Comparison of ENCODE assay signal across 1 cellular context in genomic region chr2:174059178-174059874, GRCh38.
TF ChIP-seq lines count a peak whose summit lies in the region.

No MANE protein-coding gene starts in this region.

TF ChIP-seq in K562, 482 proteins besides CTCF, POLR2A, EP300 and RAD21 (continued from another document and continues in another):
- TF ChIP-seq ZNF347 (CRISPR knock-in tag; IDR thresholded peaks at IDR 0.05; ENCODE audit: low read depth) (no peak), GTF2F1 (IDR thresholded peaks at IDR 0.05; ENCODE audit: low read depth, low read length) (no peak), UBTF (IDR thresholded peaks at IDR 0.05; ENCODE audit: borderline replicate concordance in 1 of 2, low read depth in 2 of 2, low read length in 2 of 2) (no peak), DMBX1 (CRISPR knock-in tag; IDR thresholded peaks at IDR 0.05; ENCODE audit: borderline replicate concordance) (0 out of 2 replicates have a peak, but pooled peaks have one; percentile 11), RNF2 (IDR thresholded peaks at IDR 0.05) (no peak), ATF1 (CRISPR knock-in tag; IDR thresholded peaks at IDR 0.05) (no peak), ATF1 (tag; IDR thresholded peaks at IDR 0.05) (no peak), ZNF408 (CRISPR knock-in tag; IDR thresholded peaks at IDR 0.05; ENCODE audit: low read depth) (no peak), ZNF584 (CRISPR knock-in tag; IDR thresholded peaks at IDR 0.05; ENCODE audit: low read depth) (no peak; the same call in 1 of the 2 replicates), ZNF518B (CRISPR knock-in tag; IDR thresholded peaks at IDR 0.05) (no peak), ZNF324 (CRISPR knock-in tag; IDR thresholded peaks at IDR 0.05) (no peak), TOE1 (IDR thresholded peaks at IDR 0.05; ENCODE audit: borderline replicate concordance) (peak; percentile 67; the same call in 1 of the 2 replicates), TOE1 (CRISPR knock-in tag; IDR thresholded peaks at IDR 0.05; ENCODE audit: borderline replicate concordance, low read depth) (no peak), ATF2 (CRISPR knock-in tag; IDR thresholded peaks at IDR 0.05) (no peak), NFE2 (IDR thresholded peaks at IDR 0.05; ENCODE audit: low read depth) (peak; percentile 12; the same call in 1 of the 2 replicates), ZBTB49 (CRISPR knock-in tag; IDR thresholded peaks at IDR 0.05; ENCODE audit: borderline replicate concordance) (no peak), MAX (CRISPR knock-in tag; IDR thresholded peaks at IDR 0.05) (peak; percentile 83), TCF15 (CRISPR knock-in tag; IDR thresholded peaks at IDR 0.05) (no peak), AFF4 (CRISPR knock-in tag; IDR thresholded peaks at IDR 0.05) (no peak), PATZ1 (CRISPR knock-in tag; IDR thresholded peaks at IDR 0.05; ENCODE audit: borderline replicate concordance) (no peak), SIN3A (IDR thresholded peaks at IDR 0.05; ENCODE audit: borderline replicate concordance in 2 of 2, control insufficient read depth in 1 of 2, low read depth in 2 of 2, low read length in 2 of 2) (no peak), NFXL1 (CRISPR knock-in tag; IDR thresholded peaks at IDR 0.05) (no peak), LCOR (CRISPR knock-in tag; IDR thresholded peaks at IDR 0.05) (peak; percentile 96), ZNF253 (CRISPR knock-in tag; conservative IDR thresholded peaks at IDR 0.05) (no peak), SMAD1 (IDR thresholded peaks at IDR 0.05; ENCODE audit: low read depth, low read length, partially characterized antibody) (peak; percentile 27), IFI16 (CRISPR knock-in tag; IDR thresholded peaks at IDR 0.05) (no peak), PPARD (CRISPR knock-in tag; IDR thresholded peaks at IDR 0.05) (no peak), ZNF384 (IDR thresholded peaks at IDR 0.05; ENCODE audit: low read depth, low read length) (no peak), ZBTB5 (IDR thresholded peaks at IDR 0.05) (no peak), BRD4 (IDR thresholded peaks at IDR 0.05) (no peak), SUPT5H (IDR thresholded peaks at IDR 0.05) (peak; percentile 34; the same call in 1 of the 2 replicates), TFE3 (CRISPR knock-in tag; IDR thresholded peaks at IDR 0.05) (no peak), MED1 (CRISPR knock-in tag; IDR thresholded peaks at IDR 0.05; ENCODE audit: borderline replicate concordance) (no peak), EWSR1 (IDR thresholded peaks at IDR 0.05; ENCODE audit: borderline replicate concordance, low read depth, partially characterized antibody) (no peak), ZNF699 (CRISPR knock-in tag; IDR thresholded peaks at IDR 0.05; ENCODE audit: insufficient replicate concordance) (no peak)
